ENCODE assay signal across 15 cellular contexts in the genomic region with DNA sequence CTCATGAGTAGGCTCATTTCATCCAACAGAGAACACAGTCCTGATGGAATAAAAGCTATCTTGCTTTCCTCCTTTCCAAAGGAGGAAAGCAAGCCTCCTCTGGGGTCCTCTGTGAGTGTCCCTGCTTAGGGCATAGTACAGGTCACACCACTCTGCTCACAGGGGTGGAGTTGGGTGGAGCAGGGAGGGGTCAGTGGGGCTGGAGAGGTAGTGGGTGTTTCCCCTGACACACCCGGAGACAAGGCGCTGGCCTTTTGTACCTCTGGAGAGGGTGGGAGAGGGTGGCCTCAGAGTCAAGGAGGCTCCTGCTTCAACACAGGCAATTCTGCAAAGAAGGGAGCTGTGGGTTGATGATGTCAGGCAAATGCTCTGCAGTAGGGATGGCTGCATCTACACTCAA. TPM values are rescaled to one million over a fixed set of nuclear protein-coding genes. Genes with fewer than 3 reads are reported as not detected.
A peak's percentile ranks its signal among the peaks of the same experiment; 100 is the strongest.
DNase-seq lines count a peak whose midpoint lies in the region; ATAC-seq and TF ChIP-seq lines count a peak whose summit lies in the region.
"Had no signal": no experiment of that assay in that cellular context is flagged by ENCODE, and none has a peak within 500 bp of the region (broad histone marks: within the 10 kb centered on the region; RNA-seq: fewer than 3 reads in every experiment).

No MANE protein-coding gene starts in this region.

- peak; percentile 37 for ATAC-seq in stimulated activated naive CD8-positive, alpha-beta T cell treated with anti-CD3 and anti-CD28 coated beads, Interleukin-15, amount 100 ng/mL, for 72 hours
- ATAC-seq in stimulated activated naive CD8-positive, alpha-beta T cell treated with anti-CD3 and anti-CD28 coated beads, Interleukin-15, Interleukin-2, amounts not matched to agents 100 U/mL and 50 U/mL, for 24 hours = no peak
- ATAC-seq in mucosa of descending colon (peak; percentile 66), HG03342 (IDR thresholded peaks at IDR 0.05; ENCODE audit: unreplicated experiment) (no peak)
- ATAC-seq in stimulated activated memory B cell treated with anti-CD40 and anti-IgM and Interleukin-4, amounts not matched to agents 10 μg/mL and 1 μg/mL and 100 μg/mL, for 72 hours = peak; percentile 44
- ATAC-seq: HCT116 had no signal

- no peak for TF ChIP-seq CTCF in mucosa of descending colon (IDR thresholded peaks at IDR 0.05)

- H3K9me3 ChIP-seq in mucosa of descending colon = no peaks in the 10 kb centered on the region
- H3K9me3 ChIP-seq: BLaER1 had no signal

- H3K4me1 Mint-ChIP-seq in stimulated activated naive CD8-positive, alpha-beta T cell treated with anti-CD3 and anti-CD28 coated beads, Interleukin-15, amount 100 ng/mL, for 72 hours = no peaks in the 10 kb centered on the region
- H3K4me1 Mint-ChIP-seq in stimulated activated memory B cell treated with anti-CD40 and anti-IgM and Interleukin-4, amounts not matched to agents 10 μg/mL and 1 μg/mL and 100 μg/mL, for 72 hours = no peaks in the 10 kb centered on the region

- no peaks in the 10 kb centered on the region for H3K9me3 Mint-ChIP-seq in stimulated activated naive CD8-positive, alpha-beta T cell treated with anti-CD3 and anti-CD28 coated beads, Interleukin-15, amount 100 ng/mL, for 72 hours
- no peaks in the 10 kb centered on the region for H3K9me3 Mint-ChIP-seq in stimulated activated memory B cell treated with anti-CD40 and anti-IgM and Interleukin-4, amounts not matched to agents 10 μg/mL and 1 μg/mL and 100 μg/mL, for 72 hours

- H3K4me3 ChIP-seq in mucosa of descending colon = no peak overlapping the region
- H3K4me3 ChIP-seq: BLaER1, GM23248 had no signal

- intact Hi-C loops in mucosa of descending colon (cut with DNase I, micrococcal nuclease) = no loop called here

- H3K36me3 Mint-ChIP-seq in stimulated activated memory B cell treated with anti-CD40 and anti-IgM and Interleukin-4, amounts not matched to agents 10 μg/mL and 1 μg/mL and 100 μg/mL, for 72 hours = no peaks in the 10 kb centered on the region

- no peaks in the 10 kb centered on the region for H3K36me3 ChIP-seq in mucosa of descending colon (ENCODE audit: low read depth)
- H3K36me3 ChIP-seq: BLaER1 had no signal

- no peaks in the 10 kb centered on the region for H3K4me1 ChIP-seq in mucosa of descending colon (ENCODE audit: low read depth)
- H3K4me1 ChIP-seq: BLaER1 had no signal

- no peak overlapping the region for H3K27ac Mint-ChIP-seq in stimulated activated naive CD8-positive, alpha-beta T cell treated with anti-CD3 and anti-CD28 coated beads, Interleukin-15, amount 100 ng/mL, for 72 hours
- no peak overlapping the region for H3K27ac Mint-ChIP-seq in stimulated activated memory B cell treated with anti-CD40 and anti-IgM and Interleukin-4, amounts not matched to agents 10 μg/mL and 1 μg/mL and 100 μg/mL, for 72 hours

- no peak overlapping the region for H3K4me3 Mint-ChIP-seq in stimulated activated naive CD8-positive, alpha-beta T cell treated with anti-CD3 and anti-CD28 coated beads, Interleukin-15, amount 100 ng/mL, for 72 hours
- H3K4me3 Mint-ChIP-seq in stimulated activated memory B cell treated with anti-CD40 and anti-IgM and Interleukin-4, amounts not matched to agents 10 μg/mL and 1 μg/mL and 100 μg/mL, for 72 hours = no peak overlapping the region

- DNase-seq in stimulated activated naive CD8-positive, alpha-beta T cell treated with anti-CD3 and anti-CD28 coated beads, Interleukin-15, amount 100 ng/mL, for 72 hours = no peak
- no peak for DNase-seq in stimulated activated naive CD8-positive, alpha-beta T cell treated with anti-CD3 and anti-CD28 coated beads, Interleukin-15, Interleukin-2, amounts not matched to agents 100 U/mL and 50 U/mL, for 24 hours
- DNase-seq in mucosa of descending colon (peak in 2 of 3 donors; percentile 48 to 57), NCI-H2107 (lab: John Stamatoyannopoulos, UW) (no peak), SKM-1 treated with dmso at 0.1 percent for 144 hours (lab: John Stamatoyannopoulos, UW; ENCODE audit: unreplicated experiment) (no peak)
- DNase-seq: 8988T, AML-193, DMS53, GF-D8, GM23248, IMR-90 had no signal

- H3K27me3 Mint-ChIP-seq in stimulated activated naive CD8-positive, alpha-beta T cell treated with anti-CD3 and anti-CD28 coated beads, Interleukin-15, amount 100 ng/mL, for 72 hours = peaks cover 33% of the 10 kb centered on the region
- H3K27me3 Mint-ChIP-seq in stimulated activated memory B cell treated with anti-CD40 and anti-IgM and Interleukin-4, amounts not matched to agents 10 μg/mL and 1 μg/mL and 100 μg/mL, for 72 hours = peaks cover 25% of the 10 kb centered on the region

RNA-seq across cellular contexts. Expression of gene PLXNA2, which starts 58.5 kb away (rescaled TPM):
- 100 to 1,000 TPM in 1 of 3 donors, 10 to 100 TPM in 2; 65.5 to 127 (median 70.6) TPM for total RNA-seq in mucosa of descending colon

Comparison
In these comparisons a context has a peak if more than half of its experiments do, and no peak if none do; other contexts are left out.
1. ATAC-seq: peak in stimulated activated naive CD8-positive, alpha-beta T cell treated with anti-CD3 and anti-CD28 coated beads, Interleukin-15, amount 100 ng/mL, for 72 hours (single experiment), mucosa of descending colon (single experiment) and stimulated activated memory B cell treated with anti-CD40 and anti-IgM and Interleukin-4, amounts not matched to agents 10 μg/mL and 1 μg/mL and 100 μg/mL, for 72 hours (single experiment); none in stimulated activated naive CD8-positive, alpha-beta T cell treated with anti-CD3 and anti-CD28 coated beads, Interleukin-15, Interleukin-2, amounts not matched to agents 100 U/mL and 50 U/mL, for 24 hours (single experiment) and HG03342 (single experiment).
2. DNase-seq: peak in mucosa of descending colon (2 of 3); none in stimulated activated naive CD8-positive, alpha-beta T cell treated with anti-CD3 and anti-CD28 coated beads, Interleukin-15, amount 100 ng/mL, for 72 hours (0 of 2), stimulated activated naive CD8-positive, alpha-beta T cell treated with anti-CD3 and anti-CD28 coated beads, Interleukin-15, Interleukin-2, amounts not matched to agents 100 U/mL and 50 U/mL, for 24 hours (single experiment), NCI-H2107 (single experiment) and SKM-1 treated with dmso at 0.1 percent for 144 hours (single experiment).